9 cellular contexts compared by ENCODE assay signal in the genomic region with DNA sequence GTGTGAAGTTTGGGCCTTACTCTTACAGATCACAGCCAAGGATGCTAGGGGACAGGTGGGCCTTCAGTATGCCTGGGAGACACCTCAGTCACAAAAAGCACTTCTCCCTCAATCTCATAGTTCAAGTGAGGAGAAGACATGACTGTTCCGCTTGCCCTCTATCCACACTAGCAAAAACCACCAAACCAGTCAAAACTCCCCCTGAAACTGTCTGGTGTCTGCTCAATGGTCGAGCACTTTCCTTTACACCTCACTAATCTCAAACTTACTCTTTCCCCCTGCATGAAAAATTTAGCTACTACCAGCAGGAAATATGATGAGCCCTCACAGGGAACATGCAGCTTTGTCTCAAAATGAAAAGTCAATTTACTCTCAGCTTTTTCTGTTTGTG.
DNase-seq lines count a peak whose midpoint lies in the region; ATAC-seq, FAIRE-seq and TF ChIP-seq lines count a peak whose summit lies in the region.
"Had no signal": no experiment of that assay in that cellular context is flagged by ENCODE, and none has a peak within 500 bp of the region (broad histone marks: within the 10 kb centered on the region; RNA-seq: fewer than 3 reads in every experiment).

No MANE protein-coding gene starts in this region.

- intact Hi-C loops in mucosa of descending colon (cut with DNase I, micrococcal nuclease) (no loop called here), pancreas (cut with DNase I) (no loop called here)

- no peaks in the 10 kb centered on the region for H3K4me1 ChIP-seq in mucosa of descending colon (ENCODE audit: low read depth)
- H3K4me1 ChIP-seq in right atrium auricular region = no peaks in the 10 kb centered on the region
- H3K4me1 ChIP-seq in pancreas = no peaks in the 10 kb centered on the region
- H3K4me1 ChIP-seq: gastroesophageal sphincter had no signal

- DNase-seq in mucosa of descending colon (no peak), right atrium auricular region (ENCODE audit: low spot score) (no peak), H7 (no peak), pancreas (no peak)
- DNase-seq: left ventricle myocardium superior had no signal

- H3K4me3 ChIP-seq in mucosa of descending colon = no peak overlapping the region
- no peak overlapping the region for H3K4me3 ChIP-seq in right atrium auricular region
- H3K4me3 ChIP-seq in H7 (ENCODE audit: insufficient read depth, low read depth, low read length) = no peak overlapping the region
- H3K4me3 ChIP-seq in pancreas = no peak overlapping the region
- H3K4me3 ChIP-seq: gastroesophageal sphincter had no signal

- TF ChIP-seq CTCF in mucosa of descending colon (IDR thresholded peaks at IDR 0.05) (no peak), right atrium auricular region (IDR thresholded peaks at IDR 0.05) (no peak), pancreas (IDR thresholded peaks at IDR 0.05) (no peak)

- no peak for FAIRE-seq in pancreas (lab: Jason Lieb, UNC)

- H3K9me3 ChIP-seq in mucosa of descending colon (no peaks in the 10 kb centered on the region), right atrium auricular region (no peaks in the 10 kb centered on the region), pancreas (no peaks in the 10 kb centered on the region)
- H3K9me3 ChIP-seq: gastroesophageal sphincter had no signal

- H3K27ac ChIP-seq in right atrium auricular region (no peak overlapping the region), pancreas (no peak overlapping the region)
- H3K27ac ChIP-seq: gastroesophageal sphincter had no signal

- H3K27me3 ChIP-seq in right atrium auricular region (no peaks in the 10 kb centered on the region), H7 (ENCODE audit: control insufficient read depth, insufficient read depth, low read length) (no peaks in the 10 kb centered on the region), pancreas (no peaks in the 10 kb centered on the region)
- H3K27me3 ChIP-seq: gastroesophageal sphincter had no signal

- H3K36me3 ChIP-seq in mucosa of descending colon (ENCODE audit: low read depth) (no peaks in the 10 kb centered on the region), right atrium auricular region (no peaks in the 10 kb centered on the region), H7 (replicated peaks; ENCODE audit: control insufficient read depth, insufficient read depth, low read length) (no peaks in the 10 kb centered on the region), pancreas (no peaks in the 10 kb centered on the region)
- H3K36me3 ChIP-seq: gastroesophageal sphincter had no signal

- peak; percentile 91 for ATAC-seq in GM18858 (IDR thresholded peaks at IDR 0.05; ENCODE audit: unreplicated experiment)
- peak; percentile 80 for ATAC-seq in GM21515 (IDR thresholded peaks at IDR 0.05; ENCODE audit: unreplicated experiment)
- ATAC-seq in HG03354 (IDR thresholded peaks at IDR 0.05; ENCODE audit: poor library complexity, severe bottlenecking, unreplicated experiment) = peak; percentile 75
- ATAC-seq in mucosa of descending colon = peak; percentile 12
- no peak for ATAC-seq in pancreas
- ATAC-seq: gastroesophageal sphincter, left ventricle myocardium superior had no signal

- WGBS in pancreas, 2 donors = 83 to 96% methylated on average over 2 of the region's 2 CpGs

Comparison
In these comparisons a context has a peak if more than half of its experiments do, and no peak if none do; other contexts are left out.
1. ATAC-seq: peak in GM18858 (single experiment), GM21515 (single experiment), HG03354 (single experiment) and mucosa of descending colon (single experiment); none in pancreas (0 of 4).